23 cellular contexts compared by ENCODE assay signal in genomic region chr1:109922326-109922725, GRCh38. TPM values are rescaled to one million over a fixed set of nuclear protein-coding genes. Genes with fewer than 3 reads are reported as not detected.
DNase-seq lines count a peak whose midpoint lies in the region; ATAC-seq, FAIRE-seq and TF ChIP-seq lines count a peak whose summit lies in the region.
"Had no signal": no experiment of that assay in that cellular context is flagged by ENCODE, and none has a peak within 500 bp of the region (broad histone marks: within the 10 kb centered on the region; RNA-seq: fewer than 3 reads in every experiment).

No MANE protein-coding gene starts in this region.

- H2AFZ ChIP-seq in mesenchymal stem cell (ENCODE audit: low read depth, low read length), result no peak overlapping the region
- H2AFZ ChIP-seq: GM23338 had no signal

- no TSS peak for BruUV-seq in Panc1 (replicated peaks; lab: Mats Ljungman, UMichigan)

- no peak overlapping the region for H4K8ac ChIP-seq in mesenchymal stem cell (ENCODE audit: low read length)

- H2BK12ac ChIP-seq in mesenchymal stem cell (ENCODE audit: low read length in 2 of 2), result peak overlapping the region in 1 of 2 experiments; percentile 18

- 97% methylated on average over 8 of the region's 8 CpGs for WGBS in mesenchymal stem cell

- H4K91ac ChIP-seq in mesenchymal stem cell (ENCODE audit: low read length), result peak overlapping the region; percentile 16

- no peak overlapping the region for H3K14ac ChIP-seq in mesenchymal stem cell (ENCODE audit: low read length in 2 of 2)

- H3K27me3 ChIP-seq in Panc1 (ENCODE audit: control insufficient read depth, insufficient read depth, low read length) (no peaks in the 10 kb centered on the region), mesenchymal stem cell (ENCODE audit: control insufficient read depth in 1 of 2, insufficient read depth in 1 of 2, low read length in 2 of 2) (no peaks in the 10 kb centered on the region)

- no peaks in the 10 kb centered on the region for H3K27me3 Mint-ChIP-seq in activated CD4-positive, alpha-beta T cell treated with anti-CD3 and anti-CD28 coated beads, Interleukin-2, amount 10 ng/mL, durations not matched to agents 24 days and 14 days
- H3K27me3 Mint-ChIP-seq in activated CD4-positive, alpha-beta T cell treated with anti-CD3 and anti-CD28 coated beads, Interleukin-2, amount 10 ng/mL, durations not matched to agents 7 days and 5 days, result no peaks in the 10 kb centered on the region
- H3K27me3 Mint-ChIP-seq in stimulated activated naive B cell treated with anti-CD40 and anti-IgM and Interleukin-4, amounts not matched to agents 10 μg/mL and 1 μg/mL and 100 μg/mL, for 72 hours, result peaks cover 0 to 25% of the 10 kb centered on the region in 2 donors

- H3K4me1 ChIP-seq in Panc1 (ENCODE audit: control insufficient read depth, insufficient read depth, low read length) (peaks cover 92% of the 10 kb centered on the region), mesenchymal stem cell (ENCODE audit: control insufficient read depth, insufficient read depth, low read depth, low read length) (peaks cover 1% of the 10 kb centered on the region)

- no peak for TF ChIP-seq CTCF in Panc1 (IDR thresholded peaks at IDR 0.05)

- peaks cover 6% of the 10 kb centered on the region for H3K9me3 Mint-ChIP-seq in activated CD4-positive, alpha-beta T cell treated with anti-CD3 and anti-CD28 coated beads, Interleukin-2, amount 10 ng/mL, durations not matched to agents 24 days and 14 days
- peaks cover 2% of the 10 kb centered on the region for H3K9me3 Mint-ChIP-seq in activated CD4-positive, alpha-beta T cell treated with anti-CD3 and anti-CD28 coated beads, Interleukin-2, amount 10 ng/mL, durations not matched to agents 7 days and 5 days
- peaks cover 0 to 4% of the 10 kb centered on the region in 2 donors for H3K9me3 Mint-ChIP-seq in stimulated activated naive B cell treated with anti-CD40 and anti-IgM and Interleukin-4, amounts not matched to agents 10 μg/mL and 1 μg/mL and 100 μg/mL, for 72 hours
- H3K9me3 Mint-ChIP-seq: GM23338, IgD-negative memory B cell had no signal

- no peak overlapping the region for H3K4me3 Mint-ChIP-seq in activated CD4-positive, alpha-beta T cell treated with anti-CD3 and anti-CD28 coated beads, Interleukin-2, amount 10 ng/mL, durations not matched to agents 24 days and 14 days
- H3K4me3 Mint-ChIP-seq in activated CD4-positive, alpha-beta T cell treated with anti-CD3 and anti-CD28 coated beads, Interleukin-2, amount 10 ng/mL, durations not matched to agents 7 days and 5 days, result no peak overlapping the region
- no peak overlapping the region for H3K4me3 Mint-ChIP-seq in stimulated activated naive B cell treated with anti-CD40 and anti-IgM and Interleukin-4, amounts not matched to agents 10 μg/mL and 1 μg/mL and 100 μg/mL, for 72 hours
- H3K4me3 Mint-ChIP-seq: GM23338, IgD-negative memory B cell had no signal

- no peak overlapping the region for H3K4ac ChIP-seq in mesenchymal stem cell (ENCODE audit: low read depth in 1 of 2, low read length in 2 of 2)

- peak overlapping the region; percentile 1 for H3K27ac Mint-ChIP-seq in activated CD4-positive, alpha-beta T cell treated with anti-CD3 and anti-CD28 coated beads, Interleukin-2, amount 10 ng/mL, durations not matched to agents 24 days and 14 days
- H3K27ac Mint-ChIP-seq in activated CD4-positive, alpha-beta T cell treated with anti-CD3 and anti-CD28 coated beads, Interleukin-2, amount 10 ng/mL, durations not matched to agents 7 days and 5 days, result no peak overlapping the region
- peak overlapping the region; percentile 91 for H3K27ac Mint-ChIP-seq in stimulated activated naive B cell treated with anti-CD40 and anti-IgM and Interleukin-4, amounts not matched to agents 10 μg/mL and 1 μg/mL and 100 μg/mL, for 72 hours
- H3K27ac Mint-ChIP-seq: GM23338, IgD-negative memory B cell had no signal

- no peak for FAIRE-seq in frontal cortex (lab: Jason Lieb, UNC)
- FAIRE-seq: GM12891 had no signal

- no peak overlapping the region for H3K9ac ChIP-seq in mesenchymal stem cell (ENCODE audit: low read length)

- H3K27ac ChIP-seq in Panc1 (ENCODE audit: low read length), result peak overlapping the region; percentile 97
- H3K27ac ChIP-seq in mesenchymal stem cell (ENCODE audit: low read length, poor library complexity, severe bottlenecking), result no peak overlapping the region
- H3K27ac ChIP-seq: HL-60, RWPE1 had no signal

- CTCF ChIA-PET in activated CD4-positive, alpha-beta T cell treated with anti-CD3 and anti-CD28 coated beads, Interleukin-2, amount 10 ng/mL, durations not matched to agents 7 days and 5 days (lab: Charles Lee), result interaction anchor here (1.1 to 3.5 kb wide), 4 partner anchors 8 to 131 kb away, joined by 3 to 9 read pairs (median 4); no protein-coding TSS in a partner anchor
- CTCF ChIA-PET in Panc1 (lab: Charles Lee), result interaction anchor here (0.6 kb wide), 1 partner anchor 267 kb away, joined by 8 read pairs; the partner anchor contains the start of gene GSTM4

- H3K9me3 ChIP-seq in Panc1 (ENCODE audit: control insufficient read depth, insufficient read depth, low read depth, low read length) (no peaks in the 10 kb centered on the region), mesenchymal stem cell (ENCODE audit: control insufficient read depth, low read length) (peaks cover 9% of the 10 kb centered on the region)

- H2BK15ac ChIP-seq in mesenchymal stem cell (ENCODE audit: low read depth, poor library complexity, severe bottlenecking), result no peak overlapping the region

- H3K18ac ChIP-seq in mesenchymal stem cell (ENCODE audit: low read depth in 1 of 2, low read length in 2 of 2), result no peak overlapping the region

- in situ Hi-C loops in Panc1 (cut with HindIII; ENCODE audit: low pct_unique_long_range_greater_than_20kb, low sequenced_read_pairs), result no loop called here

- no peak overlapping the region for H3K4me3 ChIP-seq in Panc1 (ENCODE audit: low read depth in 2 of 2, low read length in 2 of 2)
- H3K4me3 ChIP-seq in mesenchymal stem cell (ENCODE audit: insufficient read depth in 1 of 2, low read depth in 1 of 2, low read length in 2 of 2), result no peak overlapping the region
- H3K4me3 ChIP-seq: GM23338 had no signal

- no peak overlapping the region for H3K4me2 ChIP-seq in mesenchymal stem cell (ENCODE audit: low read length, poor library complexity, severe bottlenecking)
- H3K4me2 ChIP-seq: GM23338 had no signal

- H3K4me1 Mint-ChIP-seq in activated CD4-positive, alpha-beta T cell treated with anti-CD3 and anti-CD28 coated beads, Interleukin-2, amount 10 ng/mL, durations not matched to agents 24 days and 14 days, result peaks cover 35% of the 10 kb centered on the region
- H3K4me1 Mint-ChIP-seq in activated CD4-positive, alpha-beta T cell treated with anti-CD3 and anti-CD28 coated beads, Interleukin-2, amount 10 ng/mL, durations not matched to agents 7 days and 5 days, result no peaks in the 10 kb centered on the region
- H3K4me1 Mint-ChIP-seq in stimulated activated naive B cell treated with anti-CD40 and anti-IgM and Interleukin-4, amounts not matched to agents 10 μg/mL and 1 μg/mL and 100 μg/mL, for 72 hours, result peaks cover 36 to 47% of the 10 kb centered on the region in 2 donors
- H3K4me1 Mint-ChIP-seq: IgD-negative memory B cell had no signal

- no peak overlapping the region for H3K23ac ChIP-seq in mesenchymal stem cell (ENCODE audit: low read length in 2 of 2)

- ATAC-seq in Panc1, result peak; percentile 7
- peak in 1 of 2 donors; percentile 2 for ATAC-seq in stimulated activated naive B cell treated with anti-CD40 and anti-IgM and Interleukin-4, amounts not matched to agents 10 μg/mL and 1 μg/mL and 100 μg/mL, for 72 hours (replicated peaks)
- ATAC-seq in HG03457 (IDR thresholded peaks at IDR 0.05; ENCODE audit: unreplicated experiment), result no peak

- POLR2A ChIA-PET in activated CD4-positive, alpha-beta T cell treated with anti-CD3 and anti-CD28 coated beads, Interleukin-2, amount 10 ng/mL, durations not matched to agents 7 days and 5 days (lab: Charles Lee), result no interaction called here
- POLR2A ChIA-PET in Panc1 (lab: Charles Lee), result no interaction called here

- intact Hi-C loops in activated CD4-positive, alpha-beta T cell treated with anti-CD3 and anti-CD28 coated beads, Interleukin-2, amount 10 ng/mL, durations not matched to agents 24 days and 14 days (cut with micrococcal nuclease), result no loop called here
- intact Hi-C loops in Panc1 (cut with micrococcal nuclease; ENCODE audit: unreplicated experiment), result no loop called here

- no peak overlapping the region for H2BK120ac ChIP-seq in mesenchymal stem cell (ENCODE audit: low read depth, low read length)

- H2BK5ac ChIP-seq in mesenchymal stem cell (ENCODE audit: low read depth, low read length, poor library complexity, severe bottlenecking), result no peak overlapping the region

- H3K36me3 ChIP-seq in Panc1 (ENCODE audit: control insufficient read depth, insufficient read depth, low read length) (peaks cover 4% of the 10 kb centered on the region), mesenchymal stem cell (ENCODE audit: control insufficient read depth in 1 of 2, insufficient read depth in 2 of 2, low read depth in 1 of 2, low read length in 2 of 2) (peaks cover 94 to 99% of the 10 kb centered on the region in 2 experiments)

- peaks cover 7% of the 10 kb centered on the region for H3K79me1 ChIP-seq in mesenchymal stem cell (replicated peaks; ENCODE audit: low read length, poor library complexity, severe bottlenecking)

- peaks cover 86% of the 10 kb centered on the region for H3K36me3 Mint-ChIP-seq in activated CD4-positive, alpha-beta T cell treated with anti-CD3 and anti-CD28 coated beads, Interleukin-2, amount 10 ng/mL, durations not matched to agents 24 days and 14 days (ENCODE audit: low read depth)
- H3K36me3 Mint-ChIP-seq in activated CD4-positive, alpha-beta T cell treated with anti-CD3 and anti-CD28 coated beads, Interleukin-2, amount 10 ng/mL, durations not matched to agents 7 days and 5 days (ENCODE audit: low read depth), result peaks cover 73% of the 10 kb centered on the region
- H3K36me3 Mint-ChIP-seq in stimulated activated naive B cell treated with anti-CD40 and anti-IgM and Interleukin-4, amounts not matched to agents 10 μg/mL and 1 μg/mL and 100 μg/mL, for 72 hours, result peaks cover 89 to 94% of the 10 kb centered on the region in 2 donors

- no peak overlapping the region for H2AK5ac ChIP-seq in mesenchymal stem cell (ENCODE audit: low read length, severe bottlenecking)

- DNase-seq in activated CD4-positive, alpha-beta T cell treated with anti-CD3 and anti-CD28 coated beads, Interleukin-2, amount 10 ng/mL, durations not matched to agents 24 days and 14 days, result peak; percentile 54
- no peak for DNase-seq in activated CD4-positive, alpha-beta T cell treated with anti-CD3 and anti-CD28 coated beads, Interleukin-2, amount 10 ng/mL, durations not matched to agents 7 days and 5 days
- DNase-seq in Panc1 (ENCODE audit: low read depth, low spot score), result no peak
- DNase-seq in mesenchymal stem cell, result no peak
- no peak for DNase-seq in stimulated activated naive B cell treated with anti-CD40 and anti-IgM and Interleukin-4, amounts not matched to agents 10 μg/mL and 1 μg/mL and 100 μg/mL, for 72 hours
- no peak for DNase-seq in frontal cortex (ENCODE audit: low spot score in 2 of 2)
- DNase-seq: Calu3, DMS79 treated with DMSO at 0.1 percent for 48 hours, GF-D8, HCEC 1CT, Karpas-422, NCI-H1092 treated with DMSO at 0.1 percent for 48 hours, NCI-H1436, NCI-H187, NCI-H2107, NCI-H526 treated with DMSO at 0.1 percent for 48 hours, SHP77 had no signal

RNA-seq across cellular contexts. Expression of gene CSF1, which starts 11.7 kb away (rescaled TPM):
- total RNA-seq in activated CD4-positive, alpha-beta T cell treated with anti-CD3 and anti-CD28 coated beads, Interleukin-2, amount 10 ng/mL, durations not matched to agents 24 days and 14 days, result 190 and 193 TPM in 2 replicates
- 10 to 100 TPM; 39.5 to 42.4 TPM for total RNA-seq in activated CD4-positive, alpha-beta T cell treated with anti-CD3 and anti-CD28 coated beads, Interleukin-2, amount 10 ng/mL, durations not matched to agents 7 days and 5 days
- total RNA-seq in Panc1 (2021; ENCODE audit: unreplicated experiment) (217 TPM), frontal cortex (1.6 TPM)
- polyA plus RNA-seq in Panc1 (2012; ENCODE audit: insufficient read length), result 109 TPM
- polyA plus RNA-seq in mesenchymal stem cell (2013, experiment 1 of 2), result 111 TPM
- polyA plus RNA-seq in mesenchymal stem cell (2013, experiment 2 of 2), result 109 TPM

Comparison
In these comparisons a context has a peak if more than half of its experiments do, and no peak if none do; other contexts are left out.
1. RNA of gene CSF1, which starts 11.7 kb away (total RNA-seq): 217 TPM in Panc1 (single experiment), 190 to 193 TPM in activated CD4-positive, alpha-beta T cell treated with anti-CD3 and anti-CD28 coated beads, Interleukin-2, amount 10 ng/mL, durations not matched to agents 24 days and 14 days and 39.5 to 42.4 TPM in activated CD4-positive, alpha-beta T cell treated with anti-CD3 and anti-CD28 coated beads, Interleukin-2, amount 10 ng/mL, durations not matched to agents 7 days and 5 days; 1.6 TPM in frontal cortex (single experiment); every median in the first group is over 10 times any median in the second.